8 cellular contexts compared by ENCODE assay signal in the genomic region with DNA sequence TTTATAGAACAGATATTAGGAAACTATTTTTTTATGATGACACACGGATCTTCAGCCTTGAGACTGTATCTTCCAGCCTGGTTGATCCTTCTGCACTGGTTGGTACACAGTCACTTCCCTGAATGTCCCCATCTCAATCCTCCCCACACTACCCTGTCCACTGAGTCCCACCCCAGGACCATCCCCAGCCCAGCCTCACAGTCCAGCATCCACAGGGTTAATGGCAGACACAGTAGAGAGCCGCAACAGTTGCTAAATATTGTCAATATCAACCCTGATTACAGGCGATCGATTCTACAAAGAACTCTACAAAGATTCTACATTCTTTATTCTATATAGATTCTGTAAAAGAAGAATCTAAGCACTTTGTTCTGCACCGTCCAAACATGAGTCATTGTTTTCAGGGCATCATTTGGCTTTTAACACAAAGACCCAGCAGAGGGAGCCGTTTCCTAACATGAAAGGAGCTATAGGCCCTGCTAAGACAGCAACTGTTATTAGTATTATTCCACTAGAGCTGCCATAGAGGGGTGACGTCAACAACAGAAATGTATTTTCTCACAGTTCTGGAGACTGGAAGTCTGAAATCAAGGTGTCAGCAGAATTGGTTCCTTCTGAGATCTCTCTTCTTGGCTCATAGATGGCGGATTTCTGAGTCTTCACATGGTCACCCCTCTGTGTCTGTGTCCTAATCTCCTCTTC. TPM values are rescaled to one million over a fixed set of nuclear protein-coding genes. Genes with fewer than 3 reads are reported as not detected.
A peak's percentile ranks its signal among the peaks of the same experiment; 100 is the strongest.
DNase-seq lines count a peak whose midpoint lies in the region; ATAC-seq and TF ChIP-seq lines count a peak whose summit lies in the region.

No MANE protein-coding gene starts in this region.

- DNase-seq in DMS153 treated with DMSO at 0.1 percent for 48 hours (lab: John Stamatoyannopoulos, UW; ENCODE audit: unreplicated experiment) (peak; percentile 89), KG1 (lab: John Stamatoyannopoulos, UW) (peak; percentile 76), OCI-M2 (lab: John Stamatoyannopoulos, UW; ENCODE audit: unreplicated experiment) (peak; percentile 90), fibroblast of gingiva (ENCODE audit: low read depth) (peak; percentile 84), neural crest cell (ENCODE audit: low read depth, low spot score) (peak; percentile 66), superior temporal gyrus (ENCODE audit: extremely low spot score) (peak; percentile 98)
- DNase-seq in activated T-cell treated with anti-CD3 and anti-CD28 coated beads, Interleukin-2, amount 50 U/mL, for 24 hours: peak; percentile 65

- no peak overlapping the region for H3K4me3 Mint-ChIP-seq in activated T-cell treated with anti-CD3 and anti-CD28 coated beads, Interleukin-2, amount 50 U/mL, for 24 hours
- no peak overlapping the region for H3K4me3 Mint-ChIP-seq in neural crest cell

- TF ChIP-seq CTCF in neural crest cell (conservative IDR thresholded peaks at IDR 0.05): peak; percentile 89

- no peaks in the 10 kb centered on the region for H3K27me3 Mint-ChIP-seq in activated T-cell treated with anti-CD3 and anti-CD28 coated beads, Interleukin-2, amount 50 U/mL, for 24 hours
- H3K27me3 Mint-ChIP-seq in neural crest cell (ENCODE audit: low read depth): peaks cover 48% of the 10 kb centered on the region

- peak overlapping the region; percentile 51 for H3K27ac Mint-ChIP-seq in activated T-cell treated with anti-CD3 and anti-CD28 coated beads, Interleukin-2, amount 50 U/mL, for 24 hours
- H3K27ac Mint-ChIP-seq in neural crest cell (ENCODE audit: unreplicated experiment): no peak overlapping the region

- H3K9me3 Mint-ChIP-seq in activated T-cell treated with anti-CD3 and anti-CD28 coated beads, Interleukin-2, amount 50 U/mL, for 24 hours: no peaks in the 10 kb centered on the region
- H3K9me3 Mint-ChIP-seq in neural crest cell: no peaks in the 10 kb centered on the region

- H3K36me3 Mint-ChIP-seq in activated T-cell treated with anti-CD3 and anti-CD28 coated beads, Interleukin-2, amount 50 U/mL, for 24 hours (ENCODE audit: low read depth): no peaks in the 10 kb centered on the region
- no peaks in the 10 kb centered on the region for H3K36me3 Mint-ChIP-seq in neural crest cell (ENCODE audit: low read depth)

- H3K4me1 Mint-ChIP-seq in activated T-cell treated with anti-CD3 and anti-CD28 coated beads, Interleukin-2, amount 50 U/mL, for 24 hours (ENCODE audit: low read depth): peaks cover 36% of the 10 kb centered on the region
- no peaks in the 10 kb centered on the region for H3K4me1 Mint-ChIP-seq in neural crest cell

- ATAC-seq in GM21576 (IDR thresholded peaks at IDR 0.05; ENCODE audit: unreplicated experiment): peak; percentile 79

RNA-seq across cellular contexts. Expression of gene IFNAR2, which starts 30.1 kb away (rescaled TPM):
- 10.8 and 14.5 TPM in 2 replicates for total RNA-seq in neural crest cell

Comparison
In these comparisons a context has a peak if more than half of its experiments do, and no peak if none do; other contexts are left out.
1. Peak in every context shown above with its lines: DNase-seq and ATAC-seq.